ENCODE assay signal across 24 cellular contexts in the genomic region with DNA sequence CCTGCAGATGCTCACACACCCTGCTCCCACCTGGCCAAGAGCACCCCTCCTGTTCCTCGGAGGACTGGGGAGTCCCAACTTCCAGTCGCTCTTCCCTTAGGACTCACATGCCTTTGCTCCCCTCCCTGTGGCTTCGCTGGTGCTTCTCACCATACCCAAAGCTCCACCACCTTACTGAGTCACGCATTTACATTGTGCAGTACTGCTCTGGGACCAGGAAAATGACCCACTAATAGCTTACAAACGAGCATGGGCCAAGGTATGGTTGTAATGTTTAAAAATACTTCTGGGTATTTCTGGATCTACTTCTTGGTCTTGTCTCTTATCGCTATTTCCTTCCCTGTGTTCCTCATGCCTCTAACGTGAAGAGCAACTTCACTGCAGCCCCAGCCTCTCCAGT.
"Had no signal": no experiment of that assay in that cellular context is flagged by ENCODE, and none has a peak within 500 bp of the region (broad histone marks: within the 10 kb centered on the region; RNA-seq: fewer than 3 reads in every experiment).

No MANE protein-coding gene starts in this region.

- H3K4me1 Mint-ChIP-seq: activated CD4-positive, alpha-beta T cell treated with anti-CD3 and anti-CD28 coated beads, Interleukin-2, amount 10 ng/mL, durations not matched to agents 7 days and 5 days; activated naive CD4-positive, alpha-beta T cell treated with anti-CD3 and anti-CD28 coated beads, Interleukin-2, amount 10 ng/mL, durations not matched to agents 7 days and 5 days; activated naive CD8-positive, alpha-beta T cell treated with anti-CD3 and anti-CD28 coated beads, Interleukin-2, amount 50 U/mL, for 24 hours had no signal

- H3K9me3 ChIP-seq: breast epithelium, neutrophil, pancreas, transverse colon, vagina had no signal

- H3K9me3 Mint-ChIP-seq: activated CD4-positive, alpha-beta T cell treated with anti-CD3 and anti-CD28 coated beads, Interleukin-2, amount 10 ng/mL, durations not matched to agents 7 days and 5 days; activated naive CD4-positive, alpha-beta T cell treated with anti-CD3 and anti-CD28 coated beads, Interleukin-2, amount 10 ng/mL, durations not matched to agents 7 days and 5 days; activated naive CD8-positive, alpha-beta T cell treated with anti-CD3 and anti-CD28 coated beads, Interleukin-2, amount 50 U/mL, for 24 hours; activated T-cell treated with anti-CD3 and anti-CD28 coated beads, Interleukin-2, amount 50 U/mL, for 4 hours; naive B cell had no signal

- H3K4me3 Mint-ChIP-seq: activated CD4-positive, alpha-beta T cell treated with anti-CD3 and anti-CD28 coated beads, Interleukin-2, amount 10 ng/mL, durations not matched to agents 7 days and 5 days; activated CD8-positive, alpha-beta T cell treated with anti-CD3 and anti-CD28 coated beads, Interleukin-2, amount 10 ng/mL, durations not matched to agents 7 days and 5 days; activated naive CD4-positive, alpha-beta T cell treated with anti-CD3 and anti-CD28 coated beads, Interleukin-2, amount 10 ng/mL, durations not matched to agents 7 days and 5 days; activated naive CD8-positive, alpha-beta T cell treated with anti-CD3 and anti-CD28 coated beads, Interleukin-2, amount 50 U/mL, for 24 hours; activated T-cell treated with anti-CD3 and anti-CD28 coated beads, Interleukin-2, amount 50 U/mL, for 4 hours; naive B cell had no signal

- H3K27me3 Mint-ChIP-seq: activated CD4-positive, alpha-beta T cell treated with anti-CD3 and anti-CD28 coated beads, Interleukin-2, amount 10 ng/mL, durations not matched to agents 7 days and 5 days; activated naive CD4-positive, alpha-beta T cell treated with anti-CD3 and anti-CD28 coated beads, Interleukin-2, amount 10 ng/mL, durations not matched to agents 7 days and 5 days; activated naive CD8-positive, alpha-beta T cell treated with anti-CD3 and anti-CD28 coated beads, Interleukin-2, amount 50 U/mL, for 24 hours; naive B cell had no signal

- ATAC-seq: activated CD4-positive, CD25-positive, alpha-beta regulatory T cell treated with anti-CD3 and anti-CD28 coated beads, Interleukin-2, amount 50 U/mL, for 24 hours; activated CD8-positive, alpha-beta T cell treated with anti-CD3 and anti-CD28 coated beads, Interleukin-2, amount 10 ng/mL, durations not matched to agents 7 days and 5 days; activated naive CD8-positive, alpha-beta T cell treated with anti-CD3 and anti-CD28 coated beads, Interleukin-2, amount 50 U/mL, for 24 hours; activated T-cell treated with anti-CD3 and anti-CD28 coated beads, Interleukin-2, amount 50 U/mL, for 4 hours; pancreas; stimulated activated naive CD8-positive, alpha-beta T cell treated with anti-CD3 and anti-CD28 coated beads, Interleukin-15, Interleukin-2, amounts not matched to agents 100 U/mL and 50 U/mL, for 24 hours had no signal

- H3K4me3 ChIP-seq: breast epithelium, pancreas, transverse colon, vagina had no signal

- H3K36me3 Mint-ChIP-seq: activated naive CD4-positive, alpha-beta T cell treated with anti-CD3 and anti-CD28 coated beads, Interleukin-2, amount 10 ng/mL, durations not matched to agents 7 days and 5 days had no signal

- DNase-seq: activated CD4-positive, alpha-beta T cell treated with anti-CD3 and anti-CD28 coated beads, Interleukin-2, amount 10 ng/mL, durations not matched to agents 7 days and 5 days; activated CD8-positive, alpha-beta T cell treated with anti-CD3 and anti-CD28 coated beads, Interleukin-2, amount 10 ng/mL, durations not matched to agents 7 days and 5 days; activated effector memory CD4-positive, alpha-beta T cell treated with Interleukin-2 at 50 U/mL for 16 hours; activated naive CD4-positive, alpha-beta T cell treated with anti-CD3 and anti-CD28 coated beads, Interleukin-2, amount 10 ng/mL, durations not matched to agents 7 days and 5 days; activated naive CD8-positive, alpha-beta T cell treated with anti-CD3 and anti-CD28 coated beads, Interleukin-2, amount 50 U/mL, for 24 hours; activated T-cell treated with anti-CD3 and anti-CD28 coated beads, Interleukin-2, amount 50 U/mL, for 4 hours; anterior cingulate cortex; dermis blood vessel endothelial cell; effector memory CD4-positive, alpha-beta T cell; hypothalamus; naive B cell; pancreas; stimulated activated CD4-positive, alpha-beta T cell treated with anti-CD3 and anti-CD28 coated beads, Interleukin-12 subunit alpha, Interleukin-12 subunit beta, amount 100 ng/mL, for 4 hours; stimulated activated CD4-positive, alpha-beta T cell treated with anti-CD3 and anti-CD28 coated beads, Interleukin-1b, Interleukin-23, amount 100 ng/mL, for 48 hours; stimulated activated CD8-positive, alpha-beta memory T cell treated with anti-CD3 and anti-CD28 coated beads, Interleukin-4, amount 100 ng/mL, for 48 hours; stimulated activated naive CD8-positive, alpha-beta T cell treated with anti-CD3 and anti-CD28 coated beads, Interleukin-15, Interleukin-2, amounts not matched to agents 100 U/mL and 50 U/mL, for 24 hours; substantia nigra; T1000; transverse colon had no signal

- H3K27ac ChIP-seq: breast epithelium, epithelial cell of prostate, neutrophil, pancreas, transverse colon, vagina had no signal

- H3K27ac Mint-ChIP-seq: activated CD4-positive, alpha-beta T cell treated with anti-CD3 and anti-CD28 coated beads, Interleukin-2, amount 10 ng/mL, durations not matched to agents 7 days and 5 days; activated CD8-positive, alpha-beta T cell treated with anti-CD3 and anti-CD28 coated beads, Interleukin-2, amount 10 ng/mL, durations not matched to agents 7 days and 5 days; activated naive CD4-positive, alpha-beta T cell treated with anti-CD3 and anti-CD28 coated beads, Interleukin-2, amount 10 ng/mL, durations not matched to agents 7 days and 5 days; activated naive CD8-positive, alpha-beta T cell treated with anti-CD3 and anti-CD28 coated beads, Interleukin-2, amount 50 U/mL, for 24 hours; naive B cell had no signal

- H3K27me3 ChIP-seq: breast epithelium, neutrophil, pancreas, transverse colon, vagina had no signal

- H3K36me3 ChIP-seq: breast epithelium, pancreas, transverse colon, vagina had no signal

- H3K4me1 ChIP-seq: breast epithelium, pancreas had no signal
